ENCODE assay signal across 7 cellular contexts in the genomic region with DNA sequence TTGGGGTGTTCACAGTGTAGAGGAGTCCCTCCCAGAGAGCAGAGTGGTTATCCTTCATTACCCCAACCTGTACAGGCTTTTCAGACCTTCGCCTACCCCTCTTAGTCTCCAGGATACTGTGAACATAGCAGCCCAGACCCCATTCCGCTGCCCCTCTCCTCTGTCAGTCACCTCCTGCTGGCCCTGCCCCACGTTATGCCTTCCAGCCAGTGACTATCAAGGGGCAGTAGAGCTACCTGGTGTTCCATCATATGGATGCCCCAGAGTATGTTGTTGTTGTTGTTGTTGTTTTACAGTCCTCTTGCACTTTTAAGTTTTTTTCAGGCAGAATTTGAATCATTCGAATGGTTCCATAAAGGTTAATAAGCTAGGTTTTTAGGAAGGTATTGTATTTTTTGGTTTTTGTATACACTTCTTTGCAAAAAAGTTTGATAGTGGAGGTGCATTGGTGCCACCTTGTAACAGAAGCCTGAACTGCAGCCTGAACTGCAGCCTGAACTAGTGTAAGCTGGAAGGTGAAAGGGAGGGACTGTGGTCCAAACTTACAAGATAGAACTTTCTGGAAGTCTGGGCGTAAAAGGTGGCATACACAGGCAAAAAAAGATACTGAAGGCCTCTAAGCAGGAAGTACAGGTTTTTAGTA.
A peak's percentile ranks its signal among the peaks of the same experiment; 100 is the strongest.
DNase-seq lines count a peak whose midpoint lies in the region; ATAC-seq, FAIRE-seq and TF ChIP-seq lines count a peak whose summit lies in the region.

No MANE protein-coding gene starts in this region.

- no TSS peak for BruUV-seq in HCT116 (replicated peaks; lab: Mats Ljungman, UMichigan)

- H2AFZ ChIP-seq in HCT116 (ENCODE audit: low read depth, low read length, poor library complexity, severe bottlenecking) (no peak overlapping the region), keratinocyte (ENCODE audit: control insufficient read depth, low read length) (no peak overlapping the region)

- POLR2A ChIA-PET in HCT116 (lab: Charles Lee), result no interaction called here

- intact Hi-C loops in HCT116 (cut with micrococcal nuclease), result loop anchor here (10.0 kb wide), 1 partner anchor 339 kb away; no protein-coding TSS in a partner anchor

- H3K27me3 ChIP-seq in HCT116 (ENCODE audit: insufficient read depth, low read length) (no peaks in the 10 kb centered on the region), keratinocyte (ENCODE audit: control insufficient read depth, extremely low read depth, insufficient read depth, low read length) (no peaks in the 10 kb centered on the region)

- H3K4me2 ChIP-seq in HCT116 (ENCODE audit: low read length) (no peak overlapping the region), keratinocyte (ENCODE audit: control insufficient read depth, extremely low read depth, insufficient read depth, low read depth, low read length) (no peak overlapping the region)

- peak; percentile 36; the same call in 1 of the 2 replicates for TF ChIP-seq RAD21 in HCT116 (IDR thresholded peaks at IDR 0.05; ENCODE audit: low read depth)

- H3K9me3 ChIP-seq in HCT116 (ENCODE audit: control insufficient read depth in 1 of 2, insufficient read depth in 1 of 2, low read depth in 1 of 2, low read length in 2 of 2), result no peaks in the 10 kb centered on the region
- H3K9me3 ChIP-seq in keratinocyte (ENCODE audit: control insufficient read depth, low read depth, low read length), result no peaks in the 10 kb centered on the region

- H3K9me2 ChIP-seq in HCT116 (ENCODE audit: insufficient read depth), result no peaks in the 10 kb centered on the region

- peak; percentile 70 for ATAC-seq in HCT116
- no peak for ATAC-seq in HG03045 (IDR thresholded peaks at IDR 0.05; ENCODE audit: unreplicated experiment)

- H3K27ac ChIP-seq in HCT116 (ENCODE audit: low read depth, low read length) (no peak overlapping the region), VCaP (no peak overlapping the region), keratinocyte (ENCODE audit: control insufficient read depth, insufficient read depth, low read length) (no peak overlapping the region)

- RAD21 ChIA-PET in HCT116 (lab: Charles Lee; ENCODE audit: low non-redundant PET in 1 of 2, low total read pairs in 2 of 2, uncharacterized antibody in 2 of 2, unreplicated experiment in 2 of 2), result no interaction called here

- no peaks in the 10 kb centered on the region for H3K79me2 ChIP-seq in HCT116 (ENCODE audit: insufficient read depth, low read length)
- H3K79me2 ChIP-seq in keratinocyte (ENCODE audit: control insufficient read depth, insufficient read depth, low read length), result no peaks in the 10 kb centered on the region

- peak; percentile 53 for FAIRE-seq in keratinocyte (lab: Jason Lieb, UNC)

- H3K4me1 ChIP-seq in HCT116 (ENCODE audit: control insufficient read depth in 1 of 2, insufficient read depth in 2 of 2, low read length in 2 of 2) (peaks cover 0 to 8% of the 10 kb centered on the region in 2 experiments; a peak in 1 of 4 replicates), keratinocyte (ENCODE audit: control insufficient read depth, extremely low read depth, insufficient read depth, low read length) (no peaks in the 10 kb centered on the region)

- H3K9me1 ChIP-seq in keratinocyte (ENCODE audit: control insufficient read depth, extremely low read depth, insufficient read depth, low read length), result no peaks in the 10 kb centered on the region

- dilution Hi-C loops in keratinocyte (cut with MboI; ENCODE audit: extremely low pct_ligation_motif_present, low sequenced_read_pairs), result no loop called here

- DNase-seq in ELF-1 (ENCODE audit: low read depth, low spot score) (peak; percentile 55), HCT116 (ENCODE audit: low read depth, low spot score) (no peak), keratinocyte (ENCODE audit: low read depth, low spot score) (no peak)
- DNase-seq in stimulated activated CD4-positive, alpha-beta T cell treated with anti-CD3 and anti-CD28 coated beads, Interleukin-4, amount 100 ng/mL, for 24 hours, result no peak
- no peak for DNase-seq in stimulated activated CD4-positive, alpha-beta T cell treated with anti-CD3 and anti-CD28 coated beads, Interleukin-1b, Interleukin-23, amount 100 ng/mL, for 48 hours

- CTCF ChIA-PET in HCT116 (lab: Charles Lee), result interaction anchor here (0.9 to 1.3 kb wide), 2 partner anchors 28 to 47 kb away, joined by 3 to 7 read pairs; no protein-coding TSS in a partner anchor

- H3K4me3 ChIP-seq in HCT116 (replicated peaks in 1 of 2; ENCODE audit: low read depth in 1 of 2, low read length in 2 of 2) (no peak overlapping the region), keratinocyte (ENCODE audit: control insufficient read depth in 2 of 3, extremely low read depth in 1 of 3, insufficient read depth in 2 of 3, low read depth in 1 of 3, low read length in 3 of 3) (no peak overlapping the region)

- no peak overlapping the region for H3K9ac ChIP-seq in HCT116 (ENCODE audit: low read length)
- no peak overlapping the region for H3K9ac ChIP-seq in keratinocyte (ENCODE audit: control insufficient read depth, extremely low read depth, insufficient read depth, low read length)

- TF ChIP-seq POLR2A in HCT116 (IDR thresholded peaks at IDR 0.05; ENCODE audit: borderline replicate concordance, extremely low read depth, insufficient read depth, insufficient read length), result no peak

- H4K20me1 ChIP-seq in HCT116 (ENCODE audit: insufficient read depth) (no peaks in the 10 kb centered on the region), keratinocyte (ENCODE audit: control insufficient read depth, extremely low read depth, insufficient read depth, low read length) (no peaks in the 10 kb centered on the region)

- H3K36me3 ChIP-seq in HCT116 (ENCODE audit: control insufficient read depth in 1 of 2, insufficient read depth in 2 of 2, low read length in 2 of 2) (no peaks in the 10 kb centered on the region), keratinocyte (ENCODE audit: control insufficient read depth in 2 of 2, extremely low read depth in 1 of 2, insufficient read depth in 2 of 2, low read length in 2 of 2) (no peaks in the 10 kb centered on the region)

- TF ChIP-seq CTCF in HCT116 (IDR thresholded peaks at IDR 0.05 in 2 of 3, conservative IDR thresholded peaks at IDR 0.05 in 1 of 3; ENCODE audit: borderline replicate concordance in 1 of 3, insufficient read depth in 1 of 3, low read depth in 2 of 3, low read length in 2 of 3) (peak; percentile 15 to 47 (median 42); a peak in 3 of 6 replicates), VCaP (conservative IDR thresholded peaks at IDR 0.05) (peak; percentile 62), keratinocyte (optimal IDR thresholded peaks at IDR 0.05 in 1 of 3, IDR thresholded peaks at IDR 0.05 in 1 of 3, conservative IDR thresholded peaks at IDR 0.05 in 1 of 3; ENCODE audit: extremely low read depth in 1 of 3, insufficient read depth in 2 of 3, low read length in 3 of 3) (peak; percentile 58 to 75 (median 63))

TF ChIP-seq in HCT116, 20 proteins besides CTCF, POLR2A, EP300 and RAD21:
- no peak for TF ChIP-seq POLR2AphosphoS5 (IDR thresholded peaks at IDR 0.05; ENCODE audit: low read depth, low read length)
- TF ChIP-seq YY1 (IDR thresholded peaks at IDR 0.05; ENCODE audit: extremely low read depth, insufficient replicate concordance, low read depth, low read length), result no peak
- TF ChIP-seq SIN3A (IDR thresholded peaks at IDR 0.05; ENCODE audit: low read depth), result no peak
- TF ChIP-seq ZFX (IDR thresholded peaks at IDR 0.05), result no peak
- TF ChIP-seq EZH2phosphoT487 (IDR thresholded peaks at IDR 0.05; ENCODE audit: borderline replicate concordance), result no peak
- TF ChIP-seq EGR1 (IDR thresholded peaks at IDR 0.05; ENCODE audit: low read depth), result no peak
- TF ChIP-seq REST (IDR thresholded peaks at IDR 0.05; ENCODE audit: low read depth), result no peak
- no peak for TF ChIP-seq JUND (IDR thresholded peaks at IDR 0.05)
